ENCODE assay signal across 2 cellular contexts in the genomic region with DNA sequence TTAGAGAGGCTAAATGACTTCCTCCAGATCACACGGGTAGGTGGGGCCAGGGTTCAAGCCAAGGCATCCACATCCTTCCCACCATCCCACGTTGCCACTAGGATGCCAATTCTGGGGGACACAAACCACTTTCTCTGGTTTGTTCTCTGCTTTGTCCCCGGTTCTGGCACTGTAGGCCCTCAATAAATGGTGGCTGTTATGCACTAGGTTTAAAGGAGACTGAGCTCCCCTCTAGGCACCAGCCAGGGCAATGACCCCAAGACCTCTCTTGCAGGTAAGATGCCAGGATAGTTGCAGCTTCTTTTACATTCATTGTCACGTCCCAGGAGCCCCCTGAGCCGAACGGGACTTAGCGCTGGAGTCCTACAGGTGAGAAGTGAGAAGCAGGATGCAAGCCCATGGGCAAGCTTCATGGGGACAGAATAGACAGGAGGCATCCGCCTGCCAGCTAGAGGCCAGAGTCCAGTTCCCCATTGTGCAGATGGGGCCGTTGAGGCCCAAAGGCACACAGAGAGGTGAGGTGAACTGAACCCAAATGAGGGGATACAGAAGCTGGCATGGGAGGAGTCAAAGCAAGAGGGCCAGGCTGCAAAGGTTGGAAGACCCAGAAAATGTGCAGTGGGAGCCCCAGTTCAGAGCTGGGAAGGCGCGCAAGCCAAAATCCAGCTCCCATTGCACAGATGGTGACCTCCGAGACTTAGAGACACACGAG.
TF ChIP-seq lines count a peak whose summit lies in the region.

No MANE protein-coding gene starts in this region.

TF ChIP-seq in A549, 52 proteins besides CTCF, POLR2A, EP300 and RAD21:
- TF ChIP-seq HEYL (CRISPR knock-in tag; IDR thresholded peaks at IDR 0.05): no peak
- no peak for TF ChIP-seq EHF (CRISPR knock-in tag; IDR thresholded peaks at IDR 0.05)
- no peak for TF ChIP-seq JUN (IDR thresholded peaks at IDR 0.05)
- TF ChIP-seq KDM5A (IDR thresholded peaks at IDR 0.05): no peak
- TF ChIP-seq HOXA7 (CRISPR knock-in tag; IDR thresholded peaks at IDR 0.05): no peak
- TF ChIP-seq JUNB (IDR thresholded peaks at IDR 0.05): no peak
- no peak for TF ChIP-seq RARB (CRISPR knock-in tag; IDR thresholded peaks at IDR 0.05)
- TF ChIP-seq TFCP2L1 (CRISPR knock-in tag; IDR thresholded peaks at IDR 0.05): no peak
- no peak for TF ChIP-seq FOSB (CRISPR knock-in tag; IDR thresholded peaks at IDR 0.05)
TF ChIP-seq in A549: peak in this region for 0.

TF ChIP-seq in K562, 482 proteins besides CTCF, POLR2A, EP300 and RAD21 (continues in another document):
- TF ChIP-seq PHB2 (IDR thresholded peaks at IDR 0.05; ENCODE audit: low read depth) (no peak), PML (IDR thresholded peaks at IDR 0.05; ENCODE audit: low read length) (0 out of 2 replicates have a peak, but pooled peaks have one; percentile 22), BRF1 (IDR thresholded peaks at IDR 0.05; ENCODE audit: borderline replicate concordance, extremely low read depth, insufficient read length) (no peak), HNRNPUL1 (IDR thresholded peaks at IDR 0.05; ENCODE audit: low read length) (no peak), ZNF316 (IDR thresholded peaks at IDR 0.05) (no peak), LCOR (CRISPR knock-in tag; IDR thresholded peaks at IDR 0.05) (0 out of 2 replicates have a peak, but pooled peaks have one; percentile 25), CTBP1 (IDR thresholded peaks at IDR 0.05; ENCODE audit: borderline replicate concordance) (0 out of 2 replicates have a peak, but pooled peaks have one; percentile 0), SMARCC2 (IDR thresholded peaks at IDR 0.05; ENCODE audit: low read depth) (no peak), SMAD2 (IDR thresholded peaks at IDR 0.05; ENCODE audit: low read depth, low read length) (no peak), NFRKB (IDR thresholded peaks at IDR 0.05; ENCODE audit: low read depth) (no peak), GTF2F1 (IDR thresholded peaks at IDR 0.05; ENCODE audit: low read depth, low read length) (peak; percentile 57; the same call in 1 of the 2 replicates), SMARCA5 (IDR thresholded peaks at IDR 0.05) (0 out of 2 replicates have a peak, but pooled peaks have one; percentile 45), FOXP1 (CRISPR knock-in tag; IDR thresholded peaks at IDR 0.05) (peak; percentile 13), CHD1 (IDR thresholded peaks at IDR 0.05; ENCODE audit: low read length) (peak; percentile 36), BRCA1 (IDR thresholded peaks at IDR 0.05) (no peak), BRCA1 (CRISPR knock-in tag; IDR thresholded peaks at IDR 0.05) (0 out of 2 replicates have a peak, but pooled peaks have one; percentile 92), TRIM24 (IDR thresholded peaks at IDR 0.05) (no peak), HDGF (IDR thresholded peaks at IDR 0.05) (peak; percentile 58; the same call in 1 of the 2 replicates), CBX8 (IDR thresholded peaks at IDR 0.05; ENCODE audit: borderline replicate concordance, extremely low read depth, low read depth, low read length, poor library complexity, severe bottlenecking) (no peak), POLR2AphosphoS5 (IDR thresholded peaks at IDR 0.05; ENCODE audit: control insufficient read depth, insufficient read depth, low read depth, low read length) (no peak; the same call in 1 of the 2 replicates), CBFB (CRISPR knock-in tag; IDR thresholded peaks at IDR 0.05) (no peak), CAMTA2 (CRISPR knock-in tag; conservative IDR thresholded peaks at IDR 0.05) (no peak), ZBTB17 (CRISPR knock-in tag; IDR thresholded peaks at IDR 0.05) (no peak), RCOR1 (IDR thresholded peaks at IDR 0.05; ENCODE audit: borderline replicate concordance in 1 of 2, low read depth in 2 of 2, low read length in 2 of 2) (0 out of 4 replicates have a peak, but pooled peaks of 1 of the 2 experiments have one; percentile 7), KLF13 (tag; IDR thresholded peaks at IDR 0.05; ENCODE audit: borderline replicate concordance, low read depth) (no peak), BHLHE40 (IDR thresholded peaks at IDR 0.05; ENCODE audit: low read length) (no peak), BCOR (IDR thresholded peaks at IDR 0.05) (peak; percentile 78), STAG1 (CRISPR knock-in tag; IDR thresholded peaks at IDR 0.05; ENCODE audit: borderline replicate concordance) (0 out of 2 replicates have a peak, but pooled peaks have one; percentile 37), SPI1 (IDR thresholded peaks at IDR 0.05; ENCODE audit: borderline replicate concordance, low read depth, low read length) (0 out of 2 replicates have a peak, but pooled peaks have one; percentile 8), KDM1A (IDR thresholded peaks at IDR 0.05) (0 out of 4 replicates have a peak, but pooled peaks of 1 of the 2 experiments have one; percentile 56), PTBP1 (IDR thresholded peaks at IDR 0.05; ENCODE audit: low read depth, low read length) (peak; percentile 80; the same call in 1 of the 2 replicates), MAFF (IDR thresholded peaks at IDR 0.05; ENCODE audit: low read length) (no peak), TBP (optimal IDR thresholded peaks at IDR 0.05; ENCODE audit: low read depth, low read length) (peak; percentile 76)
- TF ChIP-seq, protein P1, sequence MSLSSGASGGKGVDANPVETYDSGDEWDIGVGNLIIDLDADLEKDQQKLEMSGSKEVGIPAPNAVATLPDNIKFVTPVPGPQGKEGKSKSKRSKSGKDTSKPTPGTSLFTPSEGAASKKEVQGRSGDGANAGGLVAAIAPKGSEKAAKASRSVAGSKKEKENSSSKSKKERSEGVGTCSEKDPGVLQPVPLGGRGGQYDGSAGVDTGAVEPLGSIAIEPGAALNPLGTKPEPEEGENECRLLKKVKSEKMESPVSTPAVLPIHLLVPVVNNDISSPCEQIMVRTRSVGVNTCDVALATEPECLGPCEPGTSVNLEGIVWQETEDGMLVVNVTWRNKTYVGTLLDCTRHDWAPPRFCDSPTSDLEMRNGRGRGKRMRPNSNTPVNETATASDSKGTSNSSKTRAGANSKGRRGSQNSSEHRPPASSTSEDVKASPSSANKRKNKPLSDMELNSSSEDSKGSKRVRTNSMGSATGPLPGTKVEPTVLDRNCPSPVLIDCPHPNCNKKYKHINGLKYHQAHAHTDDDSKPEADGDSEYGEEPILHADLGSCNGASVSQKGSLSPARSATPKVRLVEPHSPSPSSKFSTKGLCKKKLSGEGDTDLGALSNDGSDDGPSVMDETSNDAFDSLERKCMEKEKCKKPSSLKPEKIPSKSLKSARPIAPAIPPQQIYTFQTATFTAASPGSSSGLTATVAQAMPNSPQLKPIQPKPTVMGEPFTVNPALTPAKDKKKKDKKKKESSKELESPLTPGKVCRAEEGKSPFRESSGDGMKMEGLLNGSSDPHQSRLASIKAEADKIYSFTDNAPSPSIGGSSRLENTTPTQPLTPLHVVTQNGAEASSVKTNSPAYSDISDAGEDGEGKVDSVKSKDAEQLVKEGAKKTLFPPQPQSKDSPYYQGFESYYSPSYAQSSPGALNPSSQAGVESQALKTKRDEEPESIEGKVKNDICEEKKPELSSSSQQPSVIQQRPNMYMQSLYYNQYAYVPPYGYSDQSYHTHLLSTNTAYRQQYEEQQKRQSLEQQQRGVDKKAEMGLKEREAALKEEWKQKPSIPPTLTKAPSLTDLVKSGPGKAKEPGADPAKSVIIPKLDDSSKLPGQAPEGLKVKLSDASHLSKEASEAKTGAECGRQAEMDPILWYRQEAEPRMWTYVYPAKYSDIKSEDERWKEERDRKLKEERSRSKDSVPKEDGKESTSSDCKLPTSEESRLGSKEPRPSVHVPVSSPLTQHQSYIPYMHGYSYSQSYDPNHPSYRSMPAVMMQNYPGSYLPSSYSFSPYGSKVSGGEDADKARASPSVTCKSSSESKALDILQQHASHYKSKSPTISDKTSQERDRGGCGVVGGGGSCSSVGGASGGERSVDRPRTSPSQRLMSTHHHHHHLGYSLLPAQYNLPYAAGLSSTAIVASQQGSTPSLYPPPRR (CRISPR knock-in tag; IDR thresholded peaks at IDR 0.05; ENCODE audit: borderline replicate concordance): 0 out of 2 replicates have a peak, but pooled peaks have one; percentile 38
- TF ChIP-seq, protein P2, sequence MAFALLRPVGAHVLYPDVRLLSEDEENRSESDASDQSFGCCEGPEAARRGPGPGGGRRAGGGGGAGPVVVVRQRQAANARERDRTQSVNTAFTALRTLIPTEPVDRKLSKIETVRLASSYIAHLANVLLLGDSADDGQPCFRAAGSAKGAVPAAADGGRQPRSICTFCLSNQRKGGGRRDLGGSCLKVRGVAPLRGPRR (CRISPR knock-in tag; IDR thresholded peaks at IDR 0.05): no peak
- TF ChIP-seq, protein P3, sequence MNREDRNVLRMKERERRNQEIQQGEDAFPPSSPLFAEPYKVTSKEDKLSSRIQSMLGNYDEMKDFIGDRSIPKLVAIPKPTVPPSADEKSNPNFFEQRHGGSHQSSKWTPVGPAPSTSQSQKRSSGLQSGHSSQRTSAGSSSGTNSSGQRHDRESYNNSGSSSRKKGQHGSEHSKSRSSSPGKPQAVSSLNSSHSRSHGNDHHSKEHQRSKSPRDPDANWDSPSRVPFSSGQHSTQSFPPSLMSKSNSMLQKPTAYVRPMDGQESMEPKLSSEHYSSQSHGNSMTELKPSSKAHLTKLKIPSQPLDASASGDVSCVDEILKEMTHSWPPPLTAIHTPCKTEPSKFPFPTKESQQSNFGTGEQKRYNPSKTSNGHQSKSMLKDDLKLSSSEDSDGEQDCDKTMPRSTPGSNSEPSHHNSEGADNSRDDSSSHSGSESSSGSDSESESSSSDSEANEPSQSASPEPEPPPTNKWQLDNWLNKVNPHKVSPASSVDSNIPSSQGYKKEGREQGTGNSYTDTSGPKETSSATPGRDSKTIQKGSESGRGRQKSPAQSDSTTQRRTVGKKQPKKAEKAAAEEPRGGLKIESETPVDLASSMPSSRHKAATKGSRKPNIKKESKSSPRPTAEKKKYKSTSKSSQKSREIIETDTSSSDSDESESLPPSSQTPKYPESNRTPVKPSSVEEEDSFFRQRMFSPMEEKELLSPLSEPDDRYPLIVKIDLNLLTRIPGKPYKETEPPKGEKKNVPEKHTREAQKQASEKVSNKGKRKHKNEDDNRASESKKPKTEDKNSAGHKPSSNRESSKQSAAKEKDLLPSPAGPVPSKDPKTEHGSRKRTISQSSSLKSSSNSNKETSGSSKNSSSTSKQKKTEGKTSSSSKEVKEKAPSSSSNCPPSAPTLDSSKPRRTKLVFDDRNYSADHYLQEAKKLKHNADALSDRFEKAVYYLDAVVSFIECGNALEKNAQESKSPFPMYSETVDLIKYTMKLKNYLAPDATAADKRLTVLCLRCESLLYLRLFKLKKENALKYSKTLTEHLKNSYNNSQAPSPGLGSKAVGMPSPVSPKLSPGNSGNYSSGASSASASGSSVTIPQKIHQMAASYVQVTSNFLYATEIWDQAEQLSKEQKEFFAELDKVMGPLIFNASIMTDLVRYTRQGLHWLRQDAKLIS (CRISPR knock-in tag; IDR thresholded peaks at IDR 0.05): no peak
- TF ChIP-seq, protein P4, sequence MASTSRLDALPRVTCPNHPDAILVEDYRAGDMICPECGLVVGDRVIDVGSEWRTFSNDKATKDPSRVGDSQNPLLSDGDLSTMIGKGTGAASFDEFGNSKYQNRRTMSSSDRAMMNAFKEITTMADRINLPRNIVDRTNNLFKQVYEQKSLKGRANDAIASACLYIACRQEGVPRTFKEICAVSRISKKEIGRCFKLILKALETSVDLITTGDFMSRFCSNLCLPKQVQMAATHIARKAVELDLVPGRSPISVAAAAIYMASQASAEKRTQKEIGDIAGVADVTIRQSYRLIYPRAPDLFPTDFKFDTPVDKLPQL (IDR thresholded peaks at IDR 0.05; ENCODE audit: extremely low read depth, insufficient read length): peak; percentile 53
- TF ChIP-seq, protein P5, sequence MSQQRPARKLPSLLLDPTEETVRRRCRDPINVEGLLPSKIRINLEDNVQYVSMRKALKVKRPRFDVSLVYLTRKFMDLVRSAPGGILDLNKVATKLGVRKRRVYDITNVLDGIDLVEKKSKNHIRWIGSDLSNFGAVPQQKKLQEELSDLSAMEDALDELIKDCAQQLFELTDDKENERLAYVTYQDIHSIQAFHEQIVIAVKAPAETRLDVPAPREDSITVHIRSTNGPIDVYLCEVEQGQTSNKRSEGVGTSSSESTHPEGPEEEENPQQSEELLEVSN (IDR thresholded peaks at IDR 0.05; ENCODE audit: borderline replicate concordance in 1 of 2, extremely low read depth in 1 of 2, insufficient read depth in 1 of 2, insufficient read length in 1 of 2, low read depth in 1 of 2, low read length in 1 of 2, poor library complexity in 1 of 2, severe bottlenecking in 1 of 2): no peak
- TF ChIP-seq, protein P6, sequence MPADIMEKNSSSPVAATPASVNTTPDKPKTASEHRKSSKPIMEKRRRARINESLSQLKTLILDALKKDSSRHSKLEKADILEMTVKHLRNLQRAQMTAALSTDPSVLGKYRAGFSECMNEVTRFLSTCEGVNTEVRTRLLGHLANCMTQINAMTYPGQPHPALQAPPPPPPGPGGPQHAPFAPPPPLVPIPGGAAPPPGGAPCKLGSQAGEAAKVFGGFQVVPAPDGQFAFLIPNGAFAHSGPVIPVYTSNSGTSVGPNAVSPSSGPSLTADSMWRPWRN (IDR thresholded peaks at IDR 0.05; ENCODE audit: low read depth): no peak
- TF ChIP-seq, protein P7, sequence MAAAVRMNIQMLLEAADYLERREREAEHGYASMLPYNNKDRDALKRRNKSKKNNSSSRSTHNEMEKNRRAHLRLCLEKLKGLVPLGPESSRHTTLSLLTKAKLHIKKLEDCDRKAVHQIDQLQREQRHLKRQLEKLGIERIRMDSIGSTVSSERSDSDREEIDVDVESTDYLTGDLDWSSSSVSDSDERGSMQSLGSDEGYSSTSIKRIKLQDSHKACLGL (CRISPR knock-in tag; IDR thresholded peaks at IDR 0.05; ENCODE audit: borderline replicate concordance, poor library complexity, severe bottlenecking): no peak
- TF ChIP-seq, protein P8, sequence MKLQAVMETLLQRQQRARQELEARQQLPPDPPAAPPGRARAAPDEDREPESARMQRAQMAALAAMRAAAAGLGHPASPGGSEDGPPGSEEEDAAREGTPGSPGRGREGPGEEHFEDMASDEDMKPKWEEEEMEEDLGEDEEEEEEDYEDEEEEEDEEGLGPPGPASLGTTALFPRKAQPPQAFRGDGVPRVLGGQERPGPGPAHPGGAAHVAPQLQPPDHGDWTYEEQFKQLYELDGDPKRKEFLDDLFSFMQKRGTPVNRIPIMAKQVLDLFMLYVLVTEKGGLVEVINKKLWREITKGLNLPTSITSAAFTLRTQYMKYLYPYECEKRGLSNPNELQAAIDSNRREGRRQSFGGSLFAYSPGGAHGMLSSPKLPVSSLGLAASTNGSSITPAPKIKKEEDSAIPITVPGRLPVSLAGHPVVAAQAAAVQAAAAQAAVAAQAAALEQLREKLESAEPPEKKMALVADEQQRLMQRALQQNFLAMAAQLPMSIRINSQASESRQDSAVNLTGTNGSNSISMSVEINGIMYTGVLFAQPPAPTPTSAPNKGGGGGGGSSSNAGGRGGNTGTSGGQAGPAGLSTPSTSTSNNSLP (IDR thresholded peaks at IDR 0.05; ENCODE audit: borderline replicate concordance, low read depth, low read length): no peak
- TF ChIP-seq, protein P9, sequence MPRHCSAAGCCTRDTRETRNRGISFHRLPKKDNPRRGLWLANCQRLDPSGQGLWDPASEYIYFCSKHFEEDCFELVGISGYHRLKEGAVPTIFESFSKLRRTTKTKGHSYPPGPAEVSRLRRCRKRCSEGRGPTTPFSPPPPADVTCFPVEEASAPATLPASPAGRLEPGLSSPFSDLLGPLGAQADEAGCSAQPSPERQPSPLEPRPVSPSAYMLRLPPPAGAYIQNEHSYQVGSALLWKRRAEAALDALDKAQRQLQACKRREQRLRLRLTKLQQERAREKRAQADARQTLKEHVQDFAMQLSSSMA (CRISPR knock-in tag; IDR thresholded peaks at IDR 0.05): no peak
